Comparison of ENCODE assay signal across 8 cellular contexts in the genomic region with DNA sequence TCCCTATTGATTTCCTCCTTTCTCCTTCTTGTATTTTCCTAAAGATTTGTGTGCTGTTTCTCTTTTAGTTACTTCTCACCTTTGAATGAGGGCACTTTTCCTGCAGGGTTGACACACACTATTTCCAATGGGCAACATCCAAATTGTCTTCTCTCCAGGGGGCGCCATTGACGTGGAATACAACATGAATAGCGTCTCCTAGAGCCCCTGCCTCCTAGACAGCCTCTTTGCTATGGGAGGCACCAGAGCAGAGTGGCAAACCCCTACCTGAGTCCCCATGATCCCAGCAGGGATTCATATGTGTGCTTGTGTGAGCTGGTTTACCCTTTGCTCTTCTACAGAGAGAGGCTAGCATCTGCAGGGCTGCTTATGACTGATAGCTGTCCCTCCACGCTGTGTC.
DNase-seq lines count a peak whose midpoint lies in the region; ATAC-seq, FAIRE-seq and TF ChIP-seq lines count a peak whose summit lies in the region.

No MANE protein-coding gene starts in this region.

- H3K27ac ChIP-seq in WERI-Rb-1: no peak overlapping the region
- H3K27ac ChIP-seq in breast epithelium: no peak overlapping the region
- H3K27ac ChIP-seq in kidney (ENCODE audit: low read depth in 2 of 2, low read length in 2 of 2): no peak overlapping the region

- FAIRE-seq in kidney (lab: Jason Lieb, UNC): no peak

- intact Hi-C loops in breast epithelium (cut with DNase I; ENCODE audit: low total_unique reads): no loop called here
- intact Hi-C loops in kidney (cut with DNase I): no loop called here

- H3K9me3 ChIP-seq in WERI-Rb-1 (ENCODE audit: severe bottlenecking) (peaks cover 2% of the 10 kb centered on the region), breast epithelium (no peaks in the 10 kb centered on the region), kidney (ENCODE audit: control insufficient read depth in 1 of 2, low read length in 2 of 2) (no peaks in the 10 kb centered on the region)

- H3K4me1 ChIP-seq in breast epithelium (no peaks in the 10 kb centered on the region), kidney (ENCODE audit: control insufficient read depth in 1 of 2, insufficient read depth in 1 of 2, low read depth in 1 of 2, low read length in 2 of 2) (no peaks in the 10 kb centered on the region)

- DNase-seq in Daoy (ENCODE audit: low read depth) (peak; percentile 55), MV-4-11 (lab: John Stamatoyannopoulos, UW) (peak; percentile 31), WERI-Rb-1 (peak; percentile 90), breast epithelium (ENCODE audit: low spot score in 2 of 2) (peak in 1 of 2 donors; percentile 59), kidney (no peak), mesenteric fat pad (ENCODE audit: low spot score) (no peak)
- DNase-seq in stimulated activated CD4-positive, alpha-beta T cell treated with anti-CD3 and anti-CD28 coated beads, Interleukin-4, amount 100 ng/mL, for 24 hours: peak; percentile 72

- H3K27me3 ChIP-seq in WERI-Rb-1 (ENCODE audit: insufficient read depth, low read depth, severe bottlenecking) (no peaks in the 10 kb centered on the region), breast epithelium (no peaks in the 10 kb centered on the region)

- ATAC-seq in GM19467 (IDR thresholded peaks at IDR 0.05; ENCODE audit: unreplicated experiment): no peak

- no peak overlapping the region for H3K4me3 ChIP-seq in WERI-Rb-1 (ENCODE audit: low read depth, low read length)
- no peak overlapping the region for H3K4me3 ChIP-seq in breast epithelium
- no peak overlapping the region for H3K4me3 ChIP-seq in kidney (ENCODE audit: low read length in 2 of 2)

- no peaks in the 10 kb centered on the region for H3K36me3 ChIP-seq in WERI-Rb-1
- no peaks in the 10 kb centered on the region for H3K36me3 ChIP-seq in breast epithelium
- no peaks in the 10 kb centered on the region for H3K36me3 ChIP-seq in kidney (ENCODE audit: control insufficient read depth in 1 of 2, insufficient read depth in 2 of 2, low read length in 2 of 2)

- H3K9ac ChIP-seq in kidney (ENCODE audit: low read length in 2 of 2): no peak overlapping the region

- TF ChIP-seq CTCF in WERI-Rb-1 (IDR thresholded peaks at IDR 0.05; ENCODE audit: low read depth, low read length) (peak; percentile 81), breast epithelium (IDR thresholded peaks at IDR 0.05) (peak in 2 of 3 donors; percentile 41 to 48), kidney (IDR thresholded peaks at IDR 0.05; ENCODE audit: borderline replicate concordance, extremely low read depth, insufficient read depth) (peak; percentile 53)

- TF ChIP-seq POLR2A in breast epithelium (IDR thresholded peaks at IDR 0.05): no peak

Comparison
In these comparisons a context has a peak if more than half of its experiments do, and no peak if none do; other contexts are left out.
1. DNase-seq: peak in Daoy (single experiment), MV-4-11 (single experiment), WERI-Rb-1 (single experiment) and stimulated activated CD4-positive, alpha-beta T cell treated with anti-CD3 and anti-CD28 coated beads, Interleukin-4, amount 100 ng/mL, for 24 hours (single experiment); none in kidney (single experiment) and mesenteric fat pad (single experiment).
2. Peak in every context shown above with its lines, with median percentiles within 50 percentile points of each other: CTCF ChIP-seq.